21 cellular contexts compared by ENCODE assay signal in the genomic region with DNA sequence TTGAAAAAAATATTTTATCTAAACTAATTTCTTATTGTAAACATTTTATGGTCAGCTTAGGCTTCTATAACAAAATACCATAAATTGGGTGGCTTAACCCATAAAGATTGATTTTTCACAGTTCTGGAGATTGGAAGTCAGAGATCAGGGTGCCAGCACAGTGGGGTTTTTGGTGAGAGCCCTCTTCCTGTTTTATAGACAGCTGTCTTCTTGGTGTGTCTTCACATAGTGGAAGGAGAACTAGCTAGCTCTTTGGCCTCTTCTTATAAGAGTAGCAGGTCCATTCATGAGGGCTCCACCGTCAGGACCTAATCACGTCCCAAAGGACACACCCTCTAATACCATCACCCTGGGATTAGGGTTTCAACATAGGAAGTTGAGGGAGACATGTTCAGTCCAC.
"Had no signal": no experiment of that assay in that cellular context is flagged by ENCODE, and none has a peak within 500 bp of the region (broad histone marks: within the 10 kb centered on the region; RNA-seq: fewer than 3 reads in every experiment).

No MANE protein-coding gene starts in this region.

- DNase-seq: activated B cell treated with CpG ODN at 0.5 μM for 24 hours; activated CD4-positive, alpha-beta T cell treated with anti-CD3 and anti-CD28 coated beads, Interleukin-2, amount 50 U/mL, for 4 hours; activated CD8-positive, alpha-beta memory T cell treated with anti-CD3 and anti-CD28 coated beads, Interleukin-2, amount 50 U/mL, for 4 hours; activated effector memory CD4-positive, alpha-beta T cell treated with anti-CD3 and anti-CD28 coated beads, Interleukin-2, amount 50 U/mL, for 16 hours; activated naive CD4-positive, alpha-beta T cell treated with anti-CD3 and anti-CD28 coated beads, Interleukin-2, amount 10 ng/mL, durations not matched to agents 7 days and 5 days; activated T-cell treated with anti-CD3 and anti-CD28 coated beads, Interleukin-2, amount 50 U/mL, for 1 hour; anterior cingulate cortex; effector CD8-positive, alpha-beta T cell; left lung; lower lobe of right lung; mesenchymal stem cell; naive thymus-derived CD8-positive, alpha-beta T cell; posterior cingulate gyrus; right lobe of liver; stimulated activated CD4-positive, alpha-beta T cell treated with anti-CD3 and anti-CD28 coated beads, Interleukin-2, amount 100 ng/mL, for 48 hours; stimulated activated naive CD8-positive, alpha-beta T cell treated with anti-CD3 and anti-CD28 coated beads, Interleukin-15, Interleukin-2, amounts not matched to agents 100 U/mL and 50 U/mL, for 24 hours; T-helper 2 cell; testis; transverse colon had no signal

- ATAC-seq: left lung; naive thymus-derived CD8-positive, alpha-beta T cell; stimulated activated naive CD8-positive, alpha-beta T cell treated with anti-CD3 and anti-CD28 coated beads, Interleukin-15, Interleukin-2, amounts not matched to agents 100 U/mL and 50 U/mL, for 24 hours had no signal

- H3K27me3 Mint-ChIP-seq: activated B cell treated with CpG ODN at 0.5 μM for 24 hours; activated naive CD4-positive, alpha-beta T cell treated with anti-CD3 and anti-CD28 coated beads, Interleukin-2, amount 10 ng/mL, durations not matched to agents 7 days and 5 days; central memory CD8-positive, alpha-beta T cell; naive thymus-derived CD8-positive, alpha-beta T cell had no signal

- H3K27ac Mint-ChIP-seq: activated B cell treated with CpG ODN at 0.5 μM for 24 hours; activated naive CD4-positive, alpha-beta T cell treated with anti-CD3 and anti-CD28 coated beads, Interleukin-2, amount 10 ng/mL, durations not matched to agents 7 days and 5 days; activated T-helper 1 cell treated with anti-CD3 and anti-CD28 coated beads, Interleukin-12 subunit alpha, Interleukin-12 subunit beta, Interleukin-2, Interleukin-4 antibody, amounts not matched to agents 30 ng/mL and 10 ng/mL and 1 ng/mL, durations not matched to agents 14 hours and 24 hours and 36 hours had no signal

- H3K4me3 Mint-ChIP-seq: activated B cell treated with CpG ODN at 0.5 μM for 24 hours; activated naive CD4-positive, alpha-beta T cell treated with anti-CD3 and anti-CD28 coated beads, Interleukin-2, amount 10 ng/mL, durations not matched to agents 7 days and 5 days; activated T-helper 1 cell treated with anti-CD3 and anti-CD28 coated beads, Interleukin-12 subunit alpha, Interleukin-12 subunit beta, Interleukin-2, Interleukin-4 antibody, amounts not matched to agents 30 ng/mL and 10 ng/mL and 1 ng/mL, durations not matched to agents 14 hours and 24 hours and 36 hours; central memory CD8-positive, alpha-beta T cell; naive thymus-derived CD8-positive, alpha-beta T cell had no signal

- H3K9me3 ChIP-seq: left lung, lower lobe of right lung, right lobe of liver, testis, transverse colon had no signal

- H3K9me3 Mint-ChIP-seq: activated B cell treated with CpG ODN at 0.5 μM for 24 hours; activated T-helper 1 cell treated with anti-CD3 and anti-CD28 coated beads, Interleukin-12 subunit alpha, Interleukin-12 subunit beta, Interleukin-2, Interleukin-4 antibody, amounts not matched to agents 30 ng/mL and 10 ng/mL and 1 ng/mL, durations not matched to agents 14 hours and 24 hours and 36 hours; central memory CD8-positive, alpha-beta T cell; naive thymus-derived CD8-positive, alpha-beta T cell had no signal

- H3K4me1 Mint-ChIP-seq: activated B cell treated with CpG ODN at 0.5 μM for 24 hours had no signal
